In the genomic region with DNA sequence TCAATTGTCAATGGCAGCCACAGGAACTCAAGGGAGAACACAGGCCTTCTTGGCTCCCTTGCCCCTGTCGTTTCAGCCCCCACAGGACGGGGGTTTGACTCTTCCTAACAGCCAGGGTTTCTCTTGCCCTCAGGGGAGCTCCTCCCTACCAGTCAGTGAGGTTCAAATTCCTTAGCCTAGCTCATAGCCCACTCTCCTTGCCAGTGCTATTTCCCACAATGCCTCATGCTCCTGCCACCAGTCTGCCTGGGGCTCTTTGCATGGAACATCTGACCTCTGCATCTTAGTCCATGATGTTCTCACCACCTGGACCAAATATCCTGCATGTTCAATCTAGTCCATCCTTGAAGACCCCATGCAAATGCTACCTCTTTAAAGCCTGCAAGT, we compare ENCODE assay signal across 10 cellular contexts.
DNase-seq lines count a peak whose midpoint lies in the region; ATAC-seq and TF ChIP-seq lines count a peak whose summit lies in the region.
"Had no signal": no experiment of that assay in that cellular context is flagged by ENCODE, and none has a peak within 500 bp of the region (broad histone marks: within the 10 kb centered on the region; RNA-seq: fewer than 3 reads in every experiment).

No MANE protein-coding gene starts in this region.

- no peak for ATAC-seq in left cardiac atrium
- no peak for ATAC-seq in HG03095 (IDR thresholded peaks at IDR 0.05; ENCODE audit: unreplicated experiment)
- ATAC-seq in activated CD4-positive, CD25-positive, alpha-beta regulatory T cell treated with anti-CD3 and anti-CD28 coated beads, Interleukin-2, amount 50 U/mL, for 24 hours = no peak

- peaks cover 7% of the 10 kb centered on the region for H3K36me3 Mint-ChIP-seq in nephron progenitor cell (ENCODE audit: low read depth)

- H3K9me3 ChIP-seq in right atrium auricular region (no peaks in the 10 kb centered on the region), uterus (no peaks in the 10 kb centered on the region)

- H3K27me3 ChIP-seq in right atrium auricular region = no peaks in the 10 kb centered on the region
- H3K27me3 ChIP-seq in uterus = no peaks in the 10 kb centered on the region

- H3K4me3 Mint-ChIP-seq in nephron progenitor cell = no peak overlapping the region

- H3K4me3 ChIP-seq in right atrium auricular region (no peak overlapping the region), uterus (no peak overlapping the region)

- DNase-seq in right atrium auricular region (ENCODE audit: low spot score) (no peak), left cardiac atrium (no peak), nephron progenitor cell (no peak), uterus (no peak), NCI-H2196 treated with DMSO at 0.1 percent for 48 hours (lab: John Stamatoyannopoulos, UW; ENCODE audit: unreplicated experiment) (no peak)
- DNase-seq: GDM1, NCI-H2171 treated with DMSO at 0.1 percent for 48 hours had no signal

- no peaks in the 10 kb centered on the region for H3K9me3 Mint-ChIP-seq in nephron progenitor cell

- peaks cover 75% of the 10 kb centered on the region for H3K4me1 Mint-ChIP-seq in nephron progenitor cell

- H3K36me3 ChIP-seq in right atrium auricular region (no peaks in the 10 kb centered on the region), uterus (no peaks in the 10 kb centered on the region)

- H3K27me3 Mint-ChIP-seq in nephron progenitor cell (ENCODE audit: low read depth, poor library complexity) = no peaks in the 10 kb centered on the region

- intact Hi-C loops in left cardiac atrium (cut with DNase I) = no loop called here
- intact Hi-C loops in uterus (cut with DNase I; ENCODE audit: low total_unique reads) = no loop called here

- TF ChIP-seq CTCF in right atrium auricular region (IDR thresholded peaks at IDR 0.05) (no peak), nephron progenitor cell (IDR thresholded peaks at IDR 0.05) (no peak), uterus (IDR thresholded peaks at IDR 0.05) (no peak)

- H3K27ac Mint-ChIP-seq in nephron progenitor cell = peak overlapping the region; percentile 50

- H3K4me1 ChIP-seq in right atrium auricular region = peaks cover 0 to 34% of the 10 kb centered on the region in 2 donors
- peaks cover 4 to 10% of the 10 kb centered on the region in 2 donors for H3K4me1 ChIP-seq in uterus

- no peak for TF ChIP-seq POLR2A in uterus (IDR thresholded peaks at IDR 0.05)

- H3K27ac ChIP-seq in right atrium auricular region = peak overlapping the region; percentile 57 to 62
- H3K27ac ChIP-seq in cingulate gyrus (ENCODE audit: low read depth, low read length) = peak overlapping the region; percentile 26
- H3K27ac ChIP-seq in uterus = peak overlapping the region; percentile 75 to 76
